Comparison of ENCODE assay signal across 22 cellular contexts in genomic region chr5:30197662-30198061, GRCh38.
DNase-seq lines count a peak whose midpoint lies in the region; ATAC-seq and TF ChIP-seq lines count a peak whose summit lies in the region.
"Had no signal": no experiment of that assay in that cellular context is flagged by ENCODE, and none has a peak within 500 bp of the region (broad histone marks: within the 10 kb centered on the region; RNA-seq: fewer than 3 reads in every experiment).

No MANE protein-coding gene starts in this region.

- no peak overlapping the region for H3K4me3 ChIP-seq in WERI-Rb-1 (ENCODE audit: low read depth, low read length)
- H3K4me3 ChIP-seq: MG63, Peyer's patch had no signal

- DNase-seq in NCI-H82 (lab: John Stamatoyannopoulos, UW), result peak; percentile 4
- DNase-seq in NCI-H82 treated with DMSO at 0.1 percent for 48 hours (lab: John Stamatoyannopoulos, UW; ENCODE audit: unreplicated experiment), result no peak
- peak; percentile 51 for DNase-seq in NCI-H510A (lab: John Stamatoyannopoulos, UW)
- peak; percentile 53 for DNase-seq in WERI-Rb-1
- no peak for DNase-seq in hypothalamus (lab: John Stamatoyannopoulos, UW)
- DNase-seq in HK-2 (ENCODE audit: unreplicated experiment), result no peak
- DNase-seq in RWPE1 (ENCODE audit: low spot score), result no peak
- DNase-seq: 8988T; Calu3; CD4-positive, alpha-beta memory T cell; DMS79 treated with DMSO at 0.1 percent for 48 hours; H9; MG63; NCI-H1105; NCI-H1694; NCI-H226; NCI-H69; Peyer's patch; T-helper 17 cell had no signal

- no peaks in the 10 kb centered on the region for H3K9me3 ChIP-seq in WERI-Rb-1 (ENCODE audit: severe bottlenecking)
- H3K9me3 ChIP-seq: Peyer's patch had no signal

- TF ChIP-seq CTCF in WERI-Rb-1 (IDR thresholded peaks at IDR 0.05; ENCODE audit: low read depth, low read length) (no peak), RWPE1 (conservative IDR thresholded peaks at IDR 0.05; ENCODE audit: low read depth) (no peak)

- H3K27ac ChIP-seq in WERI-Rb-1 (no peak overlapping the region), RWPE1 (no peak overlapping the region)
- H3K27ac ChIP-seq: HL-60, KMS-11, Peyer's patch had no signal

- CTCF ChIA-PET in RWPE1 (lab: Yijun Ruan, JAX), result interaction anchor here (0.6 kb wide), 1 partner anchor 154 kb away, joined by 7 read pairs; no protein-coding TSS in a partner anchor

- POLR2A ChIA-PET in RWPE1 (lab: Yijun Ruan, JAX; ENCODE audit: low non-redundant PET), result no interaction called here

- no peak for ATAC-seq in HG03439 (IDR thresholded peaks at IDR 0.05; ENCODE audit: unreplicated experiment)
- ATAC-seq: T-helper 17 cell had no signal

- no peaks in the 10 kb centered on the region for H3K27me3 ChIP-seq in WERI-Rb-1 (ENCODE audit: insufficient read depth, low read depth, severe bottlenecking)
- H3K27me3 ChIP-seq: MG63, Peyer's patch had no signal

- H3K36me3 ChIP-seq in WERI-Rb-1, result no peaks in the 10 kb centered on the region
- H3K36me3 ChIP-seq: MG63, Peyer's patch had no signal

Comparison
In these comparisons a context has a peak if more than half of its experiments do, and no peak if none do; other contexts are left out.
1. DNase-seq: peak in NCI-H82 (single experiment), NCI-H510A (single experiment) and WERI-Rb-1 (single experiment); none in NCI-H82 treated with DMSO at 0.1 percent for 48 hours (single experiment), hypothalamus (0 of 51), HK-2 (single experiment) and RWPE1 (single experiment).